Comparison of ENCODE assay signal across 1 cellular context in genomic region chr4:57206172-57206571, GRCh38.
TF ChIP-seq lines count a peak whose summit lies in the region.

No MANE protein-coding gene starts in this region.

TF ChIP-seq in GM23338, 12 proteins besides CTCF, POLR2A, EP300 and RAD21 (continued from another document):
- TF ChIP-seq, protein P1, sequence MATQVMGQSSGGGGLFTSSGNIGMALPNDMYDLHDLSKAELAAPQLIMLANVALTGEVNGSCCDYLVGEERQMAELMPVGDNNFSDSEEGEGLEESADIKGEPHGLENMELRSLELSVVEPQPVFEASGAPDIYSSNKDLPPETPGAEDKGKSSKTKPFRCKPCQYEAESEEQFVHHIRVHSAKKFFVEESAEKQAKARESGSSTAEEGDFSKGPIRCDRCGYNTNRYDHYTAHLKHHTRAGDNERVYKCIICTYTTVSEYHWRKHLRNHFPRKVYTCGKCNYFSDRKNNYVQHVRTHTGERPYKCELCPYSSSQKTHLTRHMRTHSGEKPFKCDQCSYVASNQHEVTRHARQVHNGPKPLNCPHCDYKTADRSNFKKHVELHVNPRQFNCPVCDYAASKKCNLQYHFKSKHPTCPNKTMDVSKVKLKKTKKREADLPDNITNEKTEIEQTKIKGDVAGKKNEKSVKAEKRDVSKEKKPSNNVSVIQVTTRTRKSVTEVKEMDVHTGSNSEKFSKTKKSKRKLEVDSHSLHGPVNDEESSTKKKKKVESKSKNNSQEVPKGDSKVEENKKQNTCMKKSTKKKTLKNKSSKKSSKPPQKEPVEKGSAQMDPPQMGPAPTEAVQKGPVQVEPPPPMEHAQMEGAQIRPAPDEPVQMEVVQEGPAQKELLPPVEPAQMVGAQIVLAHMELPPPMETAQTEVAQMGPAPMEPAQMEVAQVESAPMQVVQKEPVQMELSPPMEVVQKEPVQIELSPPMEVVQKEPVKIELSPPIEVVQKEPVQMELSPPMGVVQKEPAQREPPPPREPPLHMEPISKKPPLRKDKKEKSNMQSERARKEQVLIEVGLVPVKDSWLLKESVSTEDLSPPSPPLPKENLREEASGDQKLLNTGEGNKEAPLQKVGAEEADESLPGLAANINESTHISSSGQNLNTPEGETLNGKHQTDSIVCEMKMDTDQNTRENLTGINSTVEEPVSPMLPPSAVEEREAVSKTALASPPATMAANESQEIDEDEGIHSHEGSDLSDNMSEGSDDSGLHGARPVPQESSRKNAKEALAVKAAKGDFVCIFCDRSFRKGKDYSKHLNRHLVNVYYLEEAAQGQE (IDR thresholded peaks at IDR 0.05; ENCODE audit: unreplicated experiment) = no peak
- no peak for TF ChIP-seq POLR2AphosphoS5 (IDR thresholded peaks at IDR 0.05; ENCODE audit: low read depth)
- TF ChIP-seq STAT1 (IDR thresholded peaks at IDR 0.05; ENCODE audit: unreplicated experiment) = no peak
- no peak for TF ChIP-seq CREB1 (CRISPR knock-in tag; IDR thresholded peaks at IDR 0.05; ENCODE audit: low read depth)
- TF ChIP-seq EZH2 (IDR thresholded peaks at IDR 0.05; ENCODE audit: low read depth, unreplicated experiment) = no peak
- no peak for TF ChIP-seq JUNB (IDR thresholded peaks at IDR 0.05; ENCODE audit: unreplicated experiment)
